Comparison of ENCODE assay signal across 22 cellular contexts in the genomic region with DNA sequence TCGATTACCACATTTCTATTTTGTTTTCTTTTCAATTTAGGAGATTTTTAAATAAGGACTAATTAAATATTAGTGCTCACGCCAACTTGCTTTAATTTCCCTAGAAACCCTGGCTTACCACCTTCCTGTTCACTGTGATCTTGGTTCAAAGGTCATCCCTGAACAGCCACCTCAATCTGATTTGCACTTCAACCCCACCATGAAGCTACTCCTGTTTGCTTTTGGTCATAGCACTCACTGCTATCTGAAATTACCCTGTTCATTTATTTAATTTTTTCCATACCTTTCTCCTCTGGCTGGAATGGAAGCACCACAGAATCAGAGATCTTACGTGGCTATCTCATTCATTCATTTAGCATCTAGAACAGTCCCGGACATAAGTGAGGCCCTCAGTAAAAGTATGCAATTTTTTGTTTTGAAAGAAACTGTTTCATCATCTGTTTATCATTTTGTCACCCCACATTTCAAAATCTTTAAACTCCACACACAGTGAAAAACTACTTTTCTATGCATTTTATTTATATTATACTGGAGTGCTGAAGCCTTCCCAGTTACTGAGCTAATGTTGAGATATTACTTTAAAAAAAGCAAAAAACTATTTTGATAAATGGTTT. TPM values are rescaled to one million over a fixed set of nuclear protein-coding genes. Genes with fewer than 3 reads are reported as not detected.
"Had no signal": no experiment of that assay in that cellular context is flagged by ENCODE, and none has a peak within 500 bp of the region (broad histone marks: within the 10 kb centered on the region; RNA-seq: fewer than 3 reads in every experiment).

No MANE protein-coding gene starts in this region.

- H3K9ac ChIP-seq: neural progenitor cell had no signal

- H3K4me3 ChIP-seq: gastroesophageal sphincter, heart left ventricle, lung, neural progenitor cell, prostate gland, skin epidermis, thoracic aorta, tibial nerve, upper lobe of left lung had no signal

- H3K9me3 ChIP-seq: gastroesophageal sphincter, heart left ventricle, prostate gland, thoracic aorta, tibial nerve, upper lobe of left lung had no signal

- H3K4me2 ChIP-seq: neural progenitor cell had no signal

- H3K36me3 ChIP-seq: gastroesophageal sphincter, heart left ventricle, neural progenitor cell, prostate gland, thoracic aorta, tibial nerve, upper lobe of left lung had no signal

- H3K27ac ChIP-seq: epithelial cell of prostate, gastroesophageal sphincter, heart left ventricle, neural progenitor cell, prostate gland, skin epidermis, thoracic aorta, tibial nerve, upper lobe of left lung had no signal

- FAIRE-seq: islet of Langerhans, urothelium cell line had no signal

- H2AFZ ChIP-seq: neural progenitor cell had no signal

- DNase-seq: cortex of kidney; heart left ventricle; hippocampal formation; left cardiac atrium; left ventricle myocardium superior; naive thymus-derived CD4-positive, alpha-beta T cell; right cardiac atrium; stimulated activated CD4-positive, alpha-beta T cell treated with anti-CD3 and anti-CD28 coated beads, Interleukin-15, amount 100 ng/mL, for 24 hours; stimulated activated CD4-positive, alpha-beta T cell treated with anti-CD3 and anti-CD28 coated beads, Interleukin-2, amount 100 ng/mL, for 48 hours; stimulated activated naive B cell treated with anti-CD40 and anti-IgM and Interleukin-4, amounts not matched to agents 10 μg/mL and 1 μg/mL and 100 μg/mL, for 72 hours; upper lobe of left lung had no signal

- ATAC-seq: esophagus mucosa; gastroesophageal sphincter; heart left ventricle; left cardiac atrium; left ventricle myocardium superior; naive thymus-derived CD4-positive, alpha-beta T cell; right cardiac atrium; stimulated activated naive B cell treated with anti-CD40 and anti-IgM and Interleukin-4, amounts not matched to agents 10 μg/mL and 1 μg/mL and 100 μg/mL, for 72 hours had no signal

- H3K27me3 ChIP-seq: gastroesophageal sphincter, heart left ventricle, neural progenitor cell, tibial nerve, upper lobe of left lung had no signal

- H3K4me1 ChIP-seq: gastroesophageal sphincter, heart left ventricle, neural progenitor cell, prostate gland, upper lobe of left lung had no signal

RNA-seq across cellular contexts. Expression of a gene that starts 17.2 kb away (rescaled TPM):
- total RNA-seq: naive thymus-derived CD4-positive, alpha-beta T cell had no signal
- polyA plus RNA-seq: naive thymus-derived CD4-positive, alpha-beta T cell had no signal
